1 cellular context compared by ENCODE assay signal in genomic region chr20:10949930-10950783, GRCh38.
TF ChIP-seq lines count a peak whose summit lies in the region.

No MANE protein-coding gene starts in this region.

TF ChIP-seq in HepG2, 621 proteins besides CTCF, POLR2A, EP300 and RAD21 (continued from another document and continues in another):
- TF ChIP-seq ZNF281 (CRISPR knock-in tag; IDR thresholded peaks at IDR 0.05; ENCODE audit: borderline replicate concordance): no peak
- TF ChIP-seq MIER3 (CRISPR knock-in tag; IDR thresholded peaks at IDR 0.05; ENCODE audit: borderline replicate concordance): 0 out of 2 replicates have a peak, but pooled peaks have one; percentile 39
- no peak for TF ChIP-seq ZSCAN9 (CRISPR knock-in tag; IDR thresholded peaks at IDR 0.05; ENCODE audit: borderline replicate concordance)
- TF ChIP-seq PRMT3 (CRISPR knock-in tag; IDR thresholded peaks at IDR 0.05; ENCODE audit: borderline replicate concordance, low read depth): no peak
- no peak for TF ChIP-seq ZFP36 (IDR thresholded peaks at IDR 0.05; ENCODE audit: borderline replicate concordance, low read depth, low read length, partially characterized antibody)
- TF ChIP-seq LBX2 (CRISPR knock-in tag; IDR thresholded peaks at IDR 0.05; ENCODE audit: borderline replicate concordance): no peak
- peak; percentile 86; the same call in 1 of the 2 replicates for TF ChIP-seq SNAPC2 (CRISPR knock-in tag; IDR thresholded peaks at IDR 0.05)
- TF ChIP-seq BCL3 (CRISPR knock-in tag; IDR thresholded peaks at IDR 0.05): no peak
- TF ChIP-seq ZNF251 (CRISPR knock-in tag; IDR thresholded peaks at IDR 0.05): no peak
- no peak for TF ChIP-seq KLF12 (CRISPR knock-in tag; IDR thresholded peaks at IDR 0.05; ENCODE audit: borderline replicate concordance)
- no peak for TF ChIP-seq ZFP41 (CRISPR knock-in tag; IDR thresholded peaks at IDR 0.05; ENCODE audit: borderline replicate concordance)
- TF ChIP-seq KLF13 (CRISPR knock-in tag; IDR thresholded peaks at IDR 0.05): no peak
- no peak for TF ChIP-seq ZNF484 (CRISPR knock-in tag; IDR thresholded peaks at IDR 0.05; ENCODE audit: borderline replicate concordance, low read depth)
- no peak for TF ChIP-seq ZNF230 (CRISPR knock-in tag; IDR thresholded peaks at IDR 0.05)
- no peak for TF ChIP-seq ZNF280B (CRISPR knock-in tag; IDR thresholded peaks at IDR 0.05; ENCODE audit: borderline replicate concordance)
- TF ChIP-seq NBN (conservative IDR thresholded peaks at IDR 0.05): no peak
- no peak for TF ChIP-seq AKNA (CRISPR knock-in tag; IDR thresholded peaks at IDR 0.05; ENCODE audit: borderline replicate concordance)
- no peak for TF ChIP-seq ATF6 (CRISPR knock-in tag; conservative IDR thresholded peaks at IDR 0.05)
- TF ChIP-seq ZNF232 (CRISPR knock-in tag; IDR thresholded peaks at IDR 0.05; ENCODE audit: borderline replicate concordance): no peak
- TF ChIP-seq FOXA3 (CRISPR knock-in tag; IDR thresholded peaks at IDR 0.05): peak; percentile 81
- no peak for TF ChIP-seq ETS1 (CRISPR knock-in tag; IDR thresholded peaks at IDR 0.05)
- peak; percentile 34; the same call in 1 of the 2 replicates for TF ChIP-seq ZNF331 (CRISPR knock-in tag; IDR thresholded peaks at IDR 0.05)
- TF ChIP-seq SOX6 (IDR thresholded peaks at IDR 0.05): no peak
- peak; percentile 87 for TF ChIP-seq SOX6 (CRISPR knock-in tag; IDR thresholded peaks at IDR 0.05)
- TF ChIP-seq HMGXB3 (CRISPR knock-in tag; IDR thresholded peaks at IDR 0.05; ENCODE audit: borderline replicate concordance): 0 out of 2 replicates have a peak, but pooled peaks have one; percentile 28
- TF ChIP-seq ZNF263 (CRISPR knock-in tag; IDR thresholded peaks at IDR 0.05): no peak
- TF ChIP-seq ZNF282 (IDR thresholded peaks at IDR 0.05; ENCODE audit: partially characterized antibody): no peak
- no peak for TF ChIP-seq TOPORS (CRISPR knock-in tag; IDR thresholded peaks at IDR 0.05)
- no peak for TF ChIP-seq ZNF234 (CRISPR knock-in tag; conservative IDR thresholded peaks at IDR 0.05)
- TF ChIP-seq HINFP (CRISPR knock-in tag; IDR thresholded peaks at IDR 0.05; ENCODE audit: low read depth): no peak; the same call in 1 of the 2 replicates
- no peak for TF ChIP-seq ZZZ3 (CRISPR knock-in tag; IDR thresholded peaks at IDR 0.05; ENCODE audit: borderline replicate concordance)
- peak; percentile 95 for TF ChIP-seq PITX1 (CRISPR knock-in tag; IDR thresholded peaks at IDR 0.05)
- TF ChIP-seq ZNF296 (CRISPR knock-in tag; conservative IDR thresholded peaks at IDR 0.05): no peak
- no peak for TF ChIP-seq MAZ (IDR thresholded peaks at IDR 0.05; ENCODE audit: borderline replicate concordance, low read depth, low read length)
- TF ChIP-seq MAZ (CRISPR knock-in tag; IDR thresholded peaks at IDR 0.05; ENCODE audit: low read depth): no peak
